In genomic region chr7:68785036-68785435, GRCh38 we compare ENCODE assay signal across 25 cellular contexts.
DNase-seq lines count a peak whose midpoint lies in the region; FAIRE-seq and TF ChIP-seq lines count a peak whose summit lies in the region.
"Had no signal": no experiment of that assay in that cellular context is flagged by ENCODE, and none has a peak within 500 bp of the region (broad histone marks: within the 10 kb centered on the region; RNA-seq: fewer than 3 reads in every experiment).

No MANE protein-coding gene starts in this region.

- H3K36me3 ChIP-seq in ovary, result no peaks in the 10 kb centered on the region
- H3K36me3 ChIP-seq: gastrocnemius medialis, upper lobe of left lung had no signal

- no peaks in the 10 kb centered on the region for H3K4me1 ChIP-seq in ovary (ENCODE audit: insufficient read depth)
- H3K4me1 ChIP-seq: gastrocnemius medialis, upper lobe of left lung had no signal

- no peak for FAIRE-seq in GM12891 (lab: Jason Lieb, UNC)
- FAIRE-seq: G401.6 had no signal

- no peak for TF ChIP-seq EP300 in ovary (IDR thresholded peaks at IDR 0.05)

- H3K4me3 ChIP-seq in ovary, result no peak overlapping the region
- H3K4me3 ChIP-seq: gastrocnemius medialis, upper lobe of left lung had no signal

- DNase-seq in AG08395 (ENCODE audit: low spot score) (peak; percentile 11), COLO668 (lab: John Stamatoyannopoulos, UW; ENCODE audit: unreplicated experiment) (peak; percentile 54), NCI-H226 (peak; percentile 22), glomerular visceral epithelial cell (ENCODE audit: extremely low spot score) (peak; percentile 45), GM12891 (ENCODE audit: insufficient read length, low spot score) (no peak), ovary (no peak), NCI-H187 (lab: John Stamatoyannopoulos, UW) (no peak)
- DNase-seq: activated CD4-positive, alpha-beta T cell treated with anti-CD3 and anti-CD28 coated beads for 48 hours; activated gamma-delta T cell; activated naive CD8-positive, alpha-beta T cell treated with anti-CD3 and anti-CD28 coated beads, Interleukin-2, amount 10 ng/mL, durations not matched to agents 7 days and 5 days; activated T-cell treated with anti-CD3 and anti-CD28 coated beads, Interleukin-2, amount 50 U/mL, for 24 hours; CD4-positive, CD25-positive, alpha-beta regulatory T cell; DMS53; gastrocnemius medialis; H7; hippocampal formation; NCI-H1694; posterior cingulate gyrus; SIG-M5; stimulated activated CD4-positive, alpha-beta T cell treated with anti-CD3 and anti-CD28 coated beads, Interleukin-4, amount 100 ng/mL, for 4 hours; SW 1271; T-helper 9 cell; upper lobe of left lung had no signal

- no peaks in the 10 kb centered on the region for H3K9me3 ChIP-seq in ovary
- H3K9me3 ChIP-seq: gastrocnemius medialis, upper lobe of left lung had no signal

- H3K27me3 ChIP-seq in ovary, result no peaks in the 10 kb centered on the region
- H3K27me3 ChIP-seq: gastrocnemius medialis, upper lobe of left lung had no signal

- TF ChIP-seq POLR2A in GM12891 (IDR thresholded peaks at IDR 0.05; ENCODE audit: low read depth, low read length), result no peak
- TF ChIP-seq POLR2A in ovary (IDR thresholded peaks at IDR 0.05), result no peak

- no peak overlapping the region for H3K27ac ChIP-seq in ovary
- H3K27ac ChIP-seq: gastrocnemius medialis, upper lobe of left lung, VCaP had no signal

- TF ChIP-seq CTCF in ovary (IDR thresholded peaks at IDR 0.05), result no peak

- intact Hi-C loops in ovary (cut with DNase I), result no loop called here

- WGBS in ovary, 3 donors, result 10 to 15% (median 13%) methylated on average over 3 of the region's 3 CpGs

TF ChIP-seq in GM12891, 5 proteins besides CTCF, POLR2A, EP300 and RAD21:
- TF ChIP-seq TAF1 (IDR thresholded peaks at IDR 0.05; ENCODE audit: low read depth, low read length) (no peak), PAX5 (IDR thresholded peaks at IDR 0.05; ENCODE audit: insufficient read depth, low read length, severe bottlenecking) (no peak), POLR2AphosphoS5 (IDR thresholded peaks at IDR 0.05; ENCODE audit: low read depth, low read length) (no peak), POU2F2 (IDR thresholded peaks at IDR 0.05; ENCODE audit: low read depth, low read length) (no peak)
TF ChIP-seq in GM12891: peak in this region for 0.

Comparison
In these comparisons a context has a peak if more than half of its experiments do, and no peak if none do; other contexts are left out.
1. DNase-seq: peak in AG08395 (single experiment), COLO668 (single experiment), NCI-H226 (single experiment) and glomerular visceral epithelial cell (single experiment); none in GM12891 (single experiment), ovary (0 of 5) and NCI-H187 (0 of 2).